1 cellular context compared by ENCODE assay signal in genomic region chr7:42766810-42767423, GRCh38.
TF ChIP-seq lines count a peak whose summit lies in the region.

No MANE protein-coding gene starts in this region.

TF ChIP-seq in IMR-90, 13 proteins besides CTCF, POLR2A, EP300 and RAD21 (continued from another document):
- TF ChIP-seq CEBPB (IDR thresholded peaks at IDR 0.05; ENCODE audit: low read depth, low read length), result no peak
